Comparison of ENCODE assay signal across 13 cellular contexts in genomic region chr5:34042302-34042701, GRCh38. TPM values are rescaled to one million over a fixed set of nuclear protein-coding genes. Genes with fewer than 3 reads are reported as not detected.
A peak's percentile ranks its signal among the peaks of the same experiment; 100 is the strongest.
DNase-seq lines count a peak whose midpoint lies in the region; ATAC-seq and TF ChIP-seq lines count a peak whose summit lies in the region.
"Had no signal": no experiment of that assay in that cellular context is flagged by ENCODE, and none has a peak within 500 bp of the region (broad histone marks: within the 10 kb centered on the region; RNA-seq: fewer than 3 reads in every experiment).

No MANE protein-coding gene starts in this region.

- TF ChIP-seq CTCF in nephron (IDR thresholded peaks at IDR 0.05; ENCODE audit: unreplicated experiment in 3 of 3): no peak
- no peak for TF ChIP-seq CTCF in uterus (IDR thresholded peaks at IDR 0.05)

- peak overlapping the region; percentile 56 to 77 (median 73) for H3K4me3 Mint-ChIP-seq in nephron

- peak overlapping the region; percentile 12 to 41 for H3K27ac ChIP-seq in uterus

- no peaks in the 10 kb centered on the region for H3K27me3 ChIP-seq in uterus

- H3K27ac Mint-ChIP-seq in nephron: peak overlapping the region; percentile 71 to 74 (median 73)

- H3K4me1 Mint-ChIP-seq in nephron: peaks cover 61% of the 10 kb centered on the region

- no peaks in the 10 kb centered on the region for H3K4me1 ChIP-seq in uterus

- H3K27me3 Mint-ChIP-seq in nephron (ENCODE audit: low read depth): no peaks in the 10 kb centered on the region

- H3K36me3 Mint-ChIP-seq in nephron (ENCODE audit: low read depth): peaks cover 17% of the 10 kb centered on the region
- H3K36me3 Mint-ChIP-seq: activated naive CD4-positive, alpha-beta T cell treated with anti-CD3 and anti-CD28 coated beads, Interleukin-2, amount 50 U/mL, for 72 hours had no signal

- no peak overlapping the region for H3K4me3 ChIP-seq in uterus

- no peaks in the 10 kb centered on the region for H3K9me3 Mint-ChIP-seq in nephron
- H3K9me3 Mint-ChIP-seq: activated naive CD4-positive, alpha-beta T cell treated with anti-CD3 and anti-CD28 coated beads, Interleukin-2, amount 50 U/mL, for 72 hours had no signal

- peak; percentile 42 for DNase-seq in SKM-1 treated with dmso at 0.1 percent for 144 hours (lab: John Stamatoyannopoulos, UW; ENCODE audit: unreplicated experiment)
- peak; percentile 53 for DNase-seq in Right ventricle myocardium superior
- DNase-seq in uterus: no peak
- no peak for DNase-seq in HT-29 (ENCODE audit: low spot score)
- DNase-seq in stimulated activated naive CD4-positive, alpha-beta T cell treated with Interleukin-2 at 50 U/mL for 16 hours (lab: John Stamatoyannopoulos, UW): no peak
- DNase-seq: activated CD8-positive, alpha-beta memory T cell treated with anti-CD3 and anti-CD28 coated beads for 24 hours; DND-41; glutamatergic neuron; NCI-H1105 treated with DMSO at 0.1 percent for 48 hours; NCI-H82 had no signal

- no peaks in the 10 kb centered on the region for H3K36me3 ChIP-seq in uterus

- intact Hi-C loops in Right ventricle myocardium superior (cut with DNase I) (no loop called here), uterus (cut with DNase I; ENCODE audit: low total_unique reads) (no loop called here)

- H3K9me3 ChIP-seq in uterus: no peaks in the 10 kb centered on the region

- TF ChIP-seq POLR2A in uterus (IDR thresholded peaks at IDR 0.05): no peak

- ATAC-seq in Right ventricle myocardium superior (ENCODE audit: poor library complexity) (peak; percentile 61), HG03442 (IDR thresholded peaks at IDR 0.05; ENCODE audit: unreplicated experiment) (no peak)
- ATAC-seq: activated naive CD4-positive, alpha-beta T cell treated with anti-CD3 and anti-CD28 coated beads, Interleukin-2, amount 50 U/mL, for 72 hours had no signal

RNA-seq across cellular contexts. Expression of gene C1QTNF3, which starts 0.7 kb away (rescaled TPM):
- total RNA-seq in Right ventricle myocardium superior (0.70 TPM), uterus (10 to 100 TPM in 3 of 4 donors, 1 to 10 TPM in 1; 7.6 to 35.9 (median 13.3) TPM)
- 2.7 and 2.9 TPM in 2 replicates for total RNA-seq in HT-29 (2014; rRNA removed; shearing (Covaris generic))

RNA-seq across cellular contexts. Expression of gene AMACR, which starts 34.5 kb away (rescaled TPM):
- total RNA-seq in Right ventricle myocardium superior (5.5 TPM), uterus (10 to 100 TPM in 1 of 4 donors, 1 to 10 TPM in 3; 7.9 to 14.9 (median 9.0) TPM)
- total RNA-seq in HT-29 (2014; rRNA removed; shearing (Covaris generic)): 11.0 and 13.6 TPM in 2 replicates

RNA-seq across cellular contexts. Expression of gene SLC45A2, which starts 57.8 kb away (rescaled TPM):
- total RNA-seq in Right ventricle myocardium superior (not detected), uterus (under 1 TPM in 1 of 4 donors, not detected in 3; 0.58 TPM)
- total RNA-seq in HT-29 (2014; rRNA removed; shearing (Covaris generic)): not detected in 2 replicates

Comparison
In these comparisons a context has a peak if more than half of its experiments do, and no peak if none do; other contexts are left out.
1. DNase-seq: peak in SKM-1 treated with dmso at 0.1 percent for 144 hours (single experiment) and Right ventricle myocardium superior (single experiment); none in uterus (0 of 2), HT-29 (single experiment) and stimulated activated naive CD4-positive, alpha-beta T cell treated with Interleukin-2 at 50 U/mL for 16 hours (single experiment).